In genomic region chr14:102316746-102317563, GRCh38 we compare ENCODE assay signal across 8 cellular contexts. TPM values are rescaled to one million over a fixed set of nuclear protein-coding genes. Genes with fewer than 3 reads are reported as not detected.
A peak's percentile ranks its signal among the peaks of the same experiment; 100 is the strongest.
DNase-seq lines count a peak whose midpoint lies in the region; ATAC-seq and TF ChIP-seq lines count a peak whose summit lies in the region.

No MANE protein-coding gene starts in this region.

- peak overlapping the region; percentile 77 for H3K4me3 ChIP-seq in SK-N-MC

- peak overlapping the region; percentile 67 for H3K9ac ChIP-seq in SK-N-MC (ENCODE audit: insufficient read length)

- TF ChIP-seq CTCF in GM10266 (IDR thresholded peaks at IDR 0.05; ENCODE audit: control insufficient read depth, insufficient read depth, low read depth, missing control alignments): peak; percentile 95
- TF ChIP-seq CTCF in omental fat pad (IDR thresholded peaks at IDR 0.05): peak in 2 of 3 donors; percentile 30 to 85

- H3K27ac ChIP-seq in SK-N-MC: peak overlapping the region; percentile 89
- peak overlapping the region; percentile 98 for H3K27ac ChIP-seq in temporal lobe (ENCODE audit: low read depth, low read length)

- H3K36me3 ChIP-seq in SK-N-MC (ENCODE audit: insufficient read depth, low read length): no peaks in the 10 kb centered on the region

- no peaks in the 10 kb centered on the region for H3K9me3 ChIP-seq in SK-N-MC (ENCODE audit: low read depth, low read length)

- DNase-seq in GM10266 (ENCODE audit: extremely low spot score): peak; percentile 95
- DNase-seq in NAMALWA (ENCODE audit: low spot score): peak; percentile 94
- peak; percentile 91 for DNase-seq in SK-N-MC (ENCODE audit: low read depth, low spot score)
- peak; percentile 90 for DNase-seq in activated naive CD4-positive, alpha-beta T cell treated with anti-CD3 and anti-CD28 coated beads, Interleukin-2, amount 50 U/mL, for 16 hours
- peak; percentile 94 for DNase-seq in glomerular visceral epithelial cell (ENCODE audit: extremely low spot score)
- DNase-seq in omental fat pad (ENCODE audit: low spot score): peak; percentile 79

- peak; percentile 63 for ATAC-seq in HG02588 (IDR thresholded peaks at IDR 0.05; ENCODE audit: unreplicated experiment)
- peak; percentile 81 for ATAC-seq in omental fat pad (ENCODE audit: low FRiP score)

RNA-seq across cellular contexts. Expression of gene ZNF839, which starts 2.6 kb away (rescaled TPM):
- 10 to 100 TPM in 1 of 4 donors, 1 to 10 TPM in 3; 3.8 to 12.6 (median 8.1) TPM for total RNA-seq in omental fat pad
- total RNA-seq in temporal lobe: 6.9 TPM

RNA-seq across cellular contexts. Expression of gene MOK, which starts 12.0 kb away (rescaled TPM):
- total RNA-seq in omental fat pad: 10 to 100 TPM; 11.6 to 21.9 (median 12.6) TPM
- 22.9 TPM for total RNA-seq in temporal lobe

RNA-seq across cellular contexts. Expression of gene CINP, which starts 45.7 kb away (rescaled TPM):
- total RNA-seq in omental fat pad (10 to 100 TPM; 20.0 to 39.8 (median 34.7) TPM), temporal lobe (27.8 TPM)

RNA-seq across cellular contexts. Expression of gene TECPR2, which starts 45.8 kb away (rescaled TPM):
- total RNA-seq in omental fat pad (10 to 100 TPM; 12.7 to 46.0 (median 17.9) TPM), temporal lobe (18.4 TPM)

Comparison
In these comparisons a context has a peak if more than half of its experiments do, and no peak if none do; other contexts are left out.
1. Peak in every context shown above with its lines: DNase-seq, ATAC-seq, H3K4me3 ChIP-seq and H3K27ac ChIP-seq.